17 cellular contexts compared by ENCODE assay signal in the genomic region with DNA sequence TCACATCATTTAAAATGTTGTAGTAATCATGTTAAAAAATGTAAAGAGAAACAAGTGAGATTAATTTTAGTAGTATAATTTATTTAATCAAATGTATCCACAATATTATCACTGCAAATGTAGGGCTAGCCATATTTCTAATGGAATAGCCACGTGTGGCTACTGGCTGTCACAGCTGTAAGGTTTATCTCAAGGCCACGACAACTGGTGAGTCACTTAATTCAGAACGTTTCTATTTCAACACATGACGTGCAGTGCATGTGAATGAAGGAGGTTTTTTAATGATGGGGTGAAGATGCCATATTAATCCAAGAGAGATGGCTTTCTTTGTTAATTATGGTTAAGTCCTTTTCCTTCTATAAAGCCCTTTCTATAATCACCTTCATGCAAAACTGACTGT.
DNase-seq lines count a peak whose midpoint lies in the region; ATAC-seq, FAIRE-seq and TF ChIP-seq lines count a peak whose summit lies in the region.
"Had no signal": no experiment of that assay in that cellular context is flagged by ENCODE, and none has a peak within 500 bp of the region (broad histone marks: within the 10 kb centered on the region; RNA-seq: fewer than 3 reads in every experiment).

No MANE protein-coding gene starts in this region.

- H3K27me3 ChIP-seq in adrenal gland (no peaks in the 10 kb centered on the region), pancreas (no peaks in the 10 kb centered on the region)
- H3K27me3 ChIP-seq: neural progenitor cell had no signal

- TF ChIP-seq CTCF in adrenal gland (IDR thresholded peaks at IDR 0.05) (no peak), fibroblast of pulmonary artery (IDR thresholded peaks at IDR 0.05; ENCODE audit: low read length, missing control alignments) (no peak), pancreas (IDR thresholded peaks at IDR 0.05) (no peak)

- H3K4me1 ChIP-seq in adrenal gland (replicated peaks in 1 of 2): peaks cover 46 to 53% of the 10 kb centered on the region in 2 donors
- peaks cover 0 to 24% (median 13%) of the 10 kb centered on the region in 3 donors for H3K4me1 ChIP-seq in pancreas
- H3K4me1 ChIP-seq: neural progenitor cell had no signal

- FAIRE-seq in pancreas (lab: Jason Lieb, UNC): no peak
- no peak for FAIRE-seq in GM12892 (lab: Jason Lieb, UNC)

- no peak overlapping the region for H3K4me3 ChIP-seq in adrenal gland
- H3K4me3 ChIP-seq in fibroblast of pulmonary artery (replicated peaks; ENCODE audit: low read depth, low read length): no peak overlapping the region
- no peak overlapping the region for H3K4me3 ChIP-seq in pancreas
- H3K4me3 ChIP-seq: neural progenitor cell, smooth muscle cell had no signal

- 21 to 26% (median 24%) methylated on average over 4 of the region's 4 CpGs for WGBS in adrenal gland, 4 donors
- WGBS in pancreas, 2 donors: 31 to 41% methylated on average over 4 of the region's 4 CpGs

- intact Hi-C loops in adrenal gland (cut with DNase I): no loop called here
- intact Hi-C loops in pancreas (cut with DNase I): no loop called here

- TF ChIP-seq POLR2A in adrenal gland (IDR thresholded peaks at IDR 0.05) (peak in 1 of 2 donors; percentile 6), GM12892 (IDR thresholded peaks at IDR 0.05; ENCODE audit: low read depth, low read length) (no peak), erythroblast (IDR thresholded peaks at IDR 0.05; ENCODE audit: low read length) (no peak)

- H3K9me3 ChIP-seq in adrenal gland (replicated peaks in 1 of 3) (no peaks in the 10 kb centered on the region), pancreas (no peaks in the 10 kb centered on the region)

- peak; percentile 44 to 72 (median 63) for ATAC-seq in pancreas
- ATAC-seq: esophagus mucosa had no signal

- H3K27ac ChIP-seq in adrenal gland (peak overlapping the region; percentile 68 to 91 (median 82)), pancreas (no peak overlapping the region)
- H3K27ac ChIP-seq: neural progenitor cell, RWPE1 had no signal

- H3K36me3 ChIP-seq in adrenal gland (replicated peaks in 1 of 2): no peaks in the 10 kb centered on the region
- H3K36me3 ChIP-seq in pancreas: no peaks in the 10 kb centered on the region
- H3K36me3 ChIP-seq: neural progenitor cell had no signal

- DNase-seq in EH (ENCODE audit: low read depth): peak; percentile 37
- peak; percentile 51 to 83 (median 76) for DNase-seq in adrenal gland
- DNase-seq in fibroblast of pulmonary artery (ENCODE audit: low read depth): peak; percentile 86
- peak in 2 of 6 donors; percentile 5 to 34 for DNase-seq in pancreas
- no peak for DNase-seq in activated CD8-positive, alpha-beta memory T cell treated with anti-CD3 and anti-CD28 coated beads, Interleukin-2, amount 50 U/mL, for 4 hours
- DNase-seq in GM12892 (ENCODE audit: insufficient read length): no peak
- no peak for DNase-seq in erythroblast (lab: John Stamatoyannopoulos, UW)
- no peak for DNase-seq in foreskin melanocyte
- DNase-seq: activated naive CD4-positive, alpha-beta T cell treated with anti-CD3 and anti-CD28 coated beads, Interleukin-2, amount 50 U/mL, for 16 hours; DMS 273 treated with DMSO at 0.1 percent for 48 hours; NCI-H187; NCI-H526; T-helper 1 cell had no signal

Comparison
In these comparisons a context has a peak if more than half of its experiments do, and no peak if none do; other contexts are left out.
1. DNase-seq: peak in EH (single experiment), adrenal gland (7 of 7) and fibroblast of pulmonary artery (single experiment); none in activated CD8-positive, alpha-beta memory T cell treated with anti-CD3 and anti-CD28 coated beads, Interleukin-2, amount 50 U/mL, for 4 hours (single experiment), GM12892 (single experiment), erythroblast (0 of 2) and foreskin melanocyte (single experiment).
2. H3K27ac ChIP-seq: peak in adrenal gland (5 of 5); none in pancreas (0 of 4).